ENCODE assay signal across 8 cellular contexts in the genomic region with DNA sequence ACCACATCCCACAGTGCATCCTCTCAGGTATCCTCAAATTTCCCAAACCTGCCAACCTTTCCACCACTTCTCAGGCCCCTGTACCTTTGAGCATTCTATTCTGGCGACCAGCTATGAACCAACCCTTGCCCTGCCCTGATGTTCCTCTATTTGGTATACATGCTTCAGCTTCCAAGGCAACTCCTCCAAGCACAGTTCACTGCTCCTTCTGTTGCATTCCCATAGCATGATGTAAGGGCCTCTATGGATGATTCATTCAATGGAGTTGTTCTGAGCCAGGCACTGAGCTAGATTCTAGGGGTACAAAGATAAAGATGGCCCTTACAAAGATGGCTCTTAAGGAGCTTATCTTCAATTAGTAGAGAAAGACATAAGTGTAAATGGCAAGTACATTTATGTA. TPM values are rescaled to one million over a fixed set of nuclear protein-coding genes. Genes with fewer than 3 reads are reported as not detected.
DNase-seq lines count a peak whose midpoint lies in the region; ATAC-seq and TF ChIP-seq lines count a peak whose summit lies in the region.
"Not testable (repeated sequence)": the region's sequence is repeated elsewhere in the genome, so short reads cannot be mapped to it uniquely, and the experiment has no call there.

No MANE protein-coding gene starts in this region.

- not testable (repeated sequence) for H3K79me2 ChIP-seq in ACC112 (ENCODE audit: control insufficient read depth, insufficient read depth, low read length, unreplicated experiment); HCT116 (ENCODE audit: insufficient read depth, low read length); mammary epithelial cell (ENCODE audit: insufficient read depth, low read length)

- H3K36me3 Mint-ChIP-seq in WTC11; stimulated activated memory B cell treated with anti-CD40 and anti-IgM and Interleukin-4, amounts not matched to agents 10 μg/mL and 1 μg/mL and 100 μg/mL, for 72 hours: not testable (repeated sequence)

- BruUV-seq in HCT116 (replicated peaks; lab: Mats Ljungman, UMichigan); Panc1 (replicated peaks; lab: Mats Ljungman, UMichigan); mammary epithelial cell (replicated peaks; lab: Mats Ljungman, UMichigan): not testable (repeated sequence)

- CTCF ChIA-PET in HCT116 (lab: Charles Lee); Panc1 (lab: Charles Lee); WTC11 (lab: Charles Lee); mammary epithelial cell (lab: Charles Lee; ENCODE audit: low non-redundant PET): not testable (repeated sequence)

- not testable (repeated sequence) for H3K27me3 ChIP-seq in ACC112 (ENCODE audit: insufficient read depth, low read length); HCT116 (ENCODE audit: insufficient read depth, low read length); Panc1 (ENCODE audit: control insufficient read depth, insufficient read depth, low read length); mammary epithelial cell (ENCODE audit: insufficient read depth, low read length); gastroesophageal sphincter; lower lobe of right lung (ENCODE audit: low read depth)

- ATAC-seq in HCT116 (peak; percentile 57), Panc1 (peak; percentile 70), WTC11 (peak; percentile 20; the same call in 1 of the 2 replicates), gastroesophageal sphincter (peak; percentile 28), lower lobe of right lung (peak; percentile 84)
- ATAC-seq in stimulated activated memory B cell treated with anti-CD40 and anti-IgM and Interleukin-4, amounts not matched to agents 10 μg/mL and 1 μg/mL and 100 μg/mL, for 72 hours = not testable (repeated sequence)

- H3K4me3 ChIP-seq in ACC112 (ENCODE audit: low read depth, low read length); HCT116 (replicated peaks in 1 of 2; ENCODE audit: low read depth in 1 of 2, low read length in 2 of 2); Panc1 (ENCODE audit: low read depth in 2 of 2, low read length in 2 of 2); mammary epithelial cell (replicated peaks in 1 of 3; ENCODE audit: insufficient read depth in 1 of 3, low read depth in 2 of 3, low read length in 3 of 3); gastroesophageal sphincter; lower lobe of right lung: not testable (repeated sequence)

- not testable (repeated sequence) for TF ChIP-seq EP300 in gastroesophageal sphincter (IDR thresholded peaks at IDR 0.05)

- WGBS in mammary epithelial cell (ENCODE audit: low coverage, missing lambda C conversion rate) = no CpG with 5 or more reads among the region's 1 CpG
- no CpG with 5 or more reads among the region's 1 CpG for WGBS in gastroesophageal sphincter (ENCODE audit: low coverage in 1 of 2), 2 donors

- H3K36me3 ChIP-seq in ACC112 (ENCODE audit: insufficient read depth, low read length); HCT116 (ENCODE audit: control insufficient read depth in 1 of 2, insufficient read depth in 2 of 2, low read length in 2 of 2); Panc1 (ENCODE audit: control insufficient read depth, insufficient read depth, low read length); mammary epithelial cell (ENCODE audit: insufficient read depth, low read length); gastroesophageal sphincter; lower lobe of right lung: not testable (repeated sequence)

- TF ChIP-seq RAD21 in HCT116 (IDR thresholded peaks at IDR 0.05; ENCODE audit: low read depth) = not testable (repeated sequence)

- TF ChIP-seq CTCF in HCT116 (IDR thresholded peaks at IDR 0.05 in 2 of 3, conservative IDR thresholded peaks at IDR 0.05 in 1 of 3; ENCODE audit: borderline replicate concordance in 1 of 3, insufficient read depth in 1 of 3, low read depth in 2 of 3, low read length in 2 of 3); Panc1 (IDR thresholded peaks at IDR 0.05); WTC11 (IDR thresholded peaks at IDR 0.05); mammary epithelial cell (conservative IDR thresholded peaks at IDR 0.05 in 1 of 2, IDR thresholded peaks at IDR 0.05 in 1 of 2; ENCODE audit: extremely low read depth in 1 of 2, insufficient read depth in 1 of 2, low read depth in 1 of 2, low read length in 2 of 2); gastroesophageal sphincter (IDR thresholded peaks at IDR 0.05); lower lobe of right lung (IDR thresholded peaks at IDR 0.05): not testable (repeated sequence)

- not testable (repeated sequence) for TF ChIP-seq POLR2A in HCT116 (IDR thresholded peaks at IDR 0.05; ENCODE audit: borderline replicate concordance, extremely low read depth, insufficient read depth, insufficient read length); gastroesophageal sphincter (IDR thresholded peaks at IDR 0.05)

- H3K4me1 ChIP-seq in ACC112 (ENCODE audit: control insufficient read depth, insufficient read depth, low read length, unreplicated experiment); HCT116 (ENCODE audit: control insufficient read depth in 1 of 2, insufficient read depth in 2 of 2, low read length in 2 of 2); Panc1 (ENCODE audit: control insufficient read depth, insufficient read depth, low read length); mammary epithelial cell (ENCODE audit: insufficient read depth, low read length); gastroesophageal sphincter; lower lobe of right lung: not testable (repeated sequence)

- not testable (repeated sequence) for H3K27me3 Mint-ChIP-seq in WTC11 (ENCODE audit: low read depth); stimulated activated memory B cell treated with anti-CD40 and anti-IgM and Interleukin-4, amounts not matched to agents 10 μg/mL and 1 μg/mL and 100 μg/mL, for 72 hours

- H3K9ac ChIP-seq in HCT116 (ENCODE audit: low read length); mammary epithelial cell (ENCODE audit: insufficient read depth, low read length): not testable (repeated sequence)

- RAD21 ChIA-PET in HCT116 (lab: Charles Lee; ENCODE audit: low non-redundant PET in 1 of 2, low total read pairs in 2 of 2, uncharacterized antibody in 2 of 2, unreplicated experiment in 2 of 2) = not testable (repeated sequence)

- H2AFZ ChIP-seq in ACC112 (ENCODE audit: low read length, unreplicated experiment); HCT116 (ENCODE audit: low read depth, low read length, poor library complexity, severe bottlenecking); mammary epithelial cell (ENCODE audit: low read depth, low read length): not testable (repeated sequence)

- not testable (repeated sequence) for H3K4me3 Mint-ChIP-seq in WTC11; stimulated activated memory B cell treated with anti-CD40 and anti-IgM and Interleukin-4, amounts not matched to agents 10 μg/mL and 1 μg/mL and 100 μg/mL, for 72 hours

- H3K9me3 Mint-ChIP-seq in WTC11; stimulated activated memory B cell treated with anti-CD40 and anti-IgM and Interleukin-4, amounts not matched to agents 10 μg/mL and 1 μg/mL and 100 μg/mL, for 72 hours: not testable (repeated sequence)

- H3K9me3 ChIP-seq in HCT116 (ENCODE audit: control insufficient read depth in 1 of 2, insufficient read depth in 1 of 2, low read depth in 1 of 2, low read length in 2 of 2); Panc1 (ENCODE audit: control insufficient read depth, insufficient read depth, low read depth, low read length); mammary epithelial cell (replicated peaks; ENCODE audit: insufficient read depth, low read length); gastroesophageal sphincter; lower lobe of right lung: not testable (repeated sequence)

- not testable (repeated sequence) for H4K20me1 ChIP-seq in HCT116 (ENCODE audit: insufficient read depth); mammary epithelial cell (ENCODE audit: insufficient read depth, low read length)

- DNase-seq in HCT116 (ENCODE audit: low read depth, low spot score); Panc1 (ENCODE audit: low read depth, low spot score); WTC11 (ENCODE audit: low spot score); mammary epithelial cell; lower lobe of right lung: not testable (repeated sequence)

- H3K27ac ChIP-seq in ACC112 (ENCODE audit: low read depth, low read length) (peak overlapping the region; percentile 63; the same call in 1 of the 2 replicates), mammary epithelial cell (ENCODE audit: insufficient read depth, low read depth, low read length) (peak overlapping the region; percentile 76)
- H3K27ac ChIP-seq in HCT116 (ENCODE audit: low read depth, low read length); Panc1 (ENCODE audit: low read length); gastroesophageal sphincter; lower lobe of right lung: not testable (repeated sequence)

- dilution Hi-C loops in mammary epithelial cell (cut with HindIII; ENCODE audit: low sequenced_read_pairs) = not testable (repeated sequence)

- not testable (repeated sequence) for H3K4me2 ChIP-seq in HCT116 (ENCODE audit: low read length); mammary epithelial cell (ENCODE audit: insufficient read depth, low read depth, low read length)

- POLR2A ChIA-PET in HCT116 (lab: Charles Lee); Panc1 (lab: Charles Lee); WTC11 (lab: Charles Lee): not testable (repeated sequence)

- intact Hi-C loops in HCT116 (cut with micrococcal nuclease); Panc1 (cut with micrococcal nuclease; ENCODE audit: unreplicated experiment); mammary epithelial cell (cut with micrococcal nuclease); lower lobe of right lung (cut with DNase I): not testable (repeated sequence)

- in situ Hi-C loops in Panc1 (cut with HindIII; ENCODE audit: low pct_unique_long_range_greater_than_20kb, low sequenced_read_pairs); mammary epithelial cell (cut with MboI; ENCODE audit: low sequenced_read_pairs in 2 of 2): not testable (repeated sequence)

- not testable (repeated sequence) for H3K9me2 ChIP-seq in HCT116 (ENCODE audit: insufficient read depth)

- H3K4me1 Mint-ChIP-seq in WTC11 = not testable (repeated sequence)
- peaks cover 12% of the 10 kb centered on the region for H3K4me1 Mint-ChIP-seq in stimulated activated memory B cell treated with anti-CD40 and anti-IgM and Interleukin-4, amounts not matched to agents 10 μg/mL and 1 μg/mL and 100 μg/mL, for 72 hours

- not testable (repeated sequence) for H3K27ac Mint-ChIP-seq in WTC11
- H3K27ac Mint-ChIP-seq in stimulated activated memory B cell treated with anti-CD40 and anti-IgM and Interleukin-4, amounts not matched to agents 10 μg/mL and 1 μg/mL and 100 μg/mL, for 72 hours = peak overlapping the region; percentile 66

RNA-seq across cellular contexts. Expression of a gene that starts 21.4 kb away (rescaled TPM):
- total RNA-seq in HCT116 (2021; ENCODE audit: unreplicated experiment) (62.9 TPM), Panc1 (2021; ENCODE audit: unreplicated experiment) (191 TPM), WTC11 (2021) (55.9 to 62.1 TPM (median 60.9 TPM) in 3 replicates), mammary epithelial cell (100 to 1,000 TPM; 123 to 199 TPM), gastroesophageal sphincter (100 to 1,000 TPM in 2 of 4 donors, 10 to 100 TPM in 2; 79.8 to 150 (median 105) TPM), lower lobe of right lung (101 TPM)
- 25.5 and 27.5 TPM in 2 replicates for polyA plus RNA-seq in HCT116 (2012)
- 60.5 TPM for polyA plus RNA-seq in Panc1 (2012; ENCODE audit: insufficient read length)
- polyA plus RNA-seq in mammary epithelial cell = 46.0 TPM
- 396 TPM for polyA minus RNA-seq in mammary epithelial cell
